1 cellular context compared by ENCODE assay signal in the genomic region with DNA sequence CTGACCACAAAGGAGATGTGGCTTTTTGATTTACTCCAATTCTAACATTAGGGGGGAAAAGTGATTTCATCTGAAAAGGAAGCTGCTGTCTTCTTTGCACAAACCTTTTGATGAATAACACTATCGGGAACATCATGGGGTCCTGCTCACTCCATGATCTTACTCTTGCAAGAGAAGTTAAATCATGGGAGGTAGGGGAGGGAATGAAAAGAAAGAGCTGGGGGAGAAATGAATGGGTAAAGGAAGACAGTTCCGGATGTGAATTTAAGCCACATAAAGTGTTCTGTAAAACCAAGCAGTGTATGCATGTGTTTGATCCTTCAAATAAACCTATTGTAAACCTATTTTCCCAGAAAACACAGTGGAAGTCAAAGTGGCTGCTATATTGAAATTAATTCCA.
TF ChIP-seq lines count a peak whose summit lies in the region.

No MANE protein-coding gene starts in this region.

TF ChIP-seq in SK-N-SH, 30 proteins besides CTCF, POLR2A, EP300 and RAD21 (continued from another document):
- TF ChIP-seq, protein P1, sequence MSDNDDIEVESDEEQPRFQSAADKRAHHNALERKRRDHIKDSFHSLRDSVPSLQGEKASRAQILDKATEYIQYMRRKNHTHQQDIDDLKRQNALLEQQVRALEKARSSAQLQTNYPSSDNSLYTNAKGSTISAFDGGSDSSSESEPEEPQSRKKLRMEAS (IDR thresholded peaks at IDR 0.05; ENCODE audit: low read depth), result no peak
- no peak for TF ChIP-seq POLR2AphosphoS5 (IDR thresholded peaks at IDR 0.05; ENCODE audit: low read depth, low read length)
- no peak for TF ChIP-seq RCOR1 (IDR thresholded peaks at IDR 0.05; ENCODE audit: low read length)
- no peak for TF ChIP-seq FOSL2 (IDR thresholded peaks at IDR 0.05; ENCODE audit: borderline replicate concordance, low read depth)
